ENCODE assay signal across 19 cellular contexts in the genomic region with DNA sequence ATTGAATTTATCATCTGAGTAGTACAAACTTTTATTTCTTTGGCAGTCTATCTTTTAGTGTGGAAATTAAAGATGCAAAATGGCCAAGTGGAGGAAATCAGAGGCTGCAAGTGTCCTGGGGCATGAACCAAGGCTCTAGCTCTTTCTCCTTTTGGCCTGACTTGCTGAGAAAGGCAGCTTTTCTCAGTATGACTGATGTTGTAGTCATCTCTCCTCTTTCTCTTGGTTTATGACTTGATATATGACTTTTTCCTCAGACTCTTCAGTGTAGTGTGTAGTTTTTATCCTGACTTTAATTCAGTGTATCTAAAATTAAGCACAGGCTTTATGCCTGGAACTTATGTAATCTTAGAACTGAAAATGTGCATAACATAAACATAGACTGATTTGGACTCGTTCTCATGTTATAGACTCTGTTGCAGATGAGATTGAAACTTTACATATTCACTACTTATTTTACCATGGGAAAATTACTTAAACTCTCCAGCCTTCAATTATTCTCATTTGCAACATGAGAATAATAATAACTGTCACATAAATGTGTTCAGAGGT.
"Had no signal": no experiment of that assay in that cellular context is flagged by ENCODE, and none has a peak within 500 bp of the region (broad histone marks: within the 10 kb centered on the region; RNA-seq: fewer than 3 reads in every experiment).

No MANE protein-coding gene starts in this region.

- DNase-seq: effector memory CD8-positive, alpha-beta T cell; erythroblast; foreskin melanocyte; head of caudate nucleus; kidney glomerular epithelial cell; mammary epithelial cell; natural killer cell; posterior cingulate gyrus; sigmoid colon; stimulated activated CD4-positive, alpha-beta T cell treated with anti-CD3 and anti-CD28 coated beads, Interleukin-2, amount 100 ng/mL, for 24 hours; stimulated activated CD4-positive, alpha-beta T cell treated with anti-CD3 and anti-CD28 coated beads, Interleukin-4, amount 100 ng/mL, for 4 hours; stimulated activated naive CD4-positive, alpha-beta T cell treated with Interleukin-2 at 50 U/mL for 16 hours; tibial artery; upper lobe of right lung had no signal

- H2AFZ ChIP-seq: hepatocyte had no signal

- H3K4me2 ChIP-seq: hepatocyte had no signal

- H3K9me3 ChIP-seq: right atrium auricular region, sigmoid colon, tibial artery, upper lobe of right lung, vagina had no signal

- H3K27ac ChIP-seq: hepatocyte, right atrium auricular region, sigmoid colon, skin epidermis, tibial artery, upper lobe of right lung, vagina had no signal

- ATAC-seq: effector memory CD8-positive, alpha-beta T cell; left lobe of liver; natural killer cell; upper lobe of right lung had no signal

- H3K36me3 ChIP-seq: right atrium auricular region, sigmoid colon, tibial artery, upper lobe of right lung, vagina had no signal

- H3K4me3 ChIP-seq: hepatocyte, right atrium auricular region, sigmoid colon, skin epidermis, tibial artery, upper lobe of right lung, vagina had no signal

- H3K79me2 ChIP-seq: hepatocyte had no signal

- H3K27me3 ChIP-seq: hepatocyte, right atrium auricular region, sigmoid colon, tibial artery, upper lobe of right lung, vagina had no signal

- H3K4me1 ChIP-seq: right atrium auricular region, sigmoid colon, tibial artery, upper lobe of right lung, vagina had no signal
